In genomic region chr3:196711838-196712513, GRCh38 we compare ENCODE assay signal across 8 cellular contexts. TPM values are rescaled to one million over a fixed set of nuclear protein-coding genes. Genes with fewer than 3 reads are reported as not detected.
DNase-seq lines count a peak whose midpoint lies in the region; ATAC-seq, FAIRE-seq and TF ChIP-seq lines count a peak whose summit lies in the region.

Gene CEP19, minus strand, starts transcription at chr3:196712250. Its CDS starts 3,593 bp downstream, at chr3:196708657.
Gene PIGX, plus strand, starts transcription at chr3:196712377.

- no peaks in the 10 kb centered on the region for H3K4me1 ChIP-seq in Caco-2

- no peak for TF ChIP-seq CTCF in Caco-2 (IDR thresholded peaks at IDR 0.05; ENCODE audit: insufficient read depth in 1 of 2, low read depth in 1 of 2, low read length in 1 of 2, severe bottlenecking in 1 of 2, unreplicated experiment in 1 of 2)
- no peak for TF ChIP-seq CTCF in endothelial cell (IDR thresholded peaks at IDR 0.05; ENCODE audit: unreplicated experiment)

- ATAC-seq in GM21367 (IDR thresholded peaks at IDR 0.05; ENCODE audit: unreplicated experiment), result peak; percentile 57

- POLR2A ChIA-PET in Caco-2 (lab: Charles Lee), result interaction anchor here (1.2 to 1.3 kb wide), 2 partner anchors 28 to 156 kb away, joined by 6 to 12 read pairs; partner anchors contain the start of genes PAK2 and SENP5

- peak within 1 kb of the TSS; percentile 90 for H3K4me3 ChIP-seq in Caco-2 (ENCODE audit: low read depth, low read length)

- H3K27ac Mint-ChIP-seq in Caco-2 (ENCODE audit: unreplicated experiment), result peak within 1 kb of the TSS; percentile 90
- peak within 1 kb of the TSS; percentile 90 for H3K27ac Mint-ChIP-seq in endothelial cell (ENCODE audit: unreplicated experiment)

- CTCF ChIA-PET in Caco-2 (lab: Charles Lee), result interaction anchor here (0.5 to 1.2 kb wide), 2 partner anchors 78 to 102 kb away, joined by 4 to 6 read pairs; no protein-coding TSS in a partner anchor

- no peaks in the 10 kb centered on the region for H3K4me1 Mint-ChIP-seq in Caco-2 (ENCODE audit: low read depth, unreplicated experiment)
- H3K4me1 Mint-ChIP-seq in endothelial cell (ENCODE audit: unreplicated experiment), result peaks cover 30% of the 10 kb centered on the region

- H3K27me3 ChIP-seq in Caco-2 (replicated peaks; ENCODE audit: control insufficient read depth, insufficient read depth, low read length), result no peaks in the 10 kb centered on the region

- DNase-seq in Caco-2 (peak; percentile 76 to 89), HTR-8/SVneo (ENCODE audit: insufficient read length, low spot score) (peak; percentile 91), NOMO-1 (lab: John Stamatoyannopoulos, UW; ENCODE audit: unreplicated experiment in 2 of 2) (peak; percentile 88 to 92), endothelial cell (ENCODE audit: low spot score) (peak; percentile 82), middle frontal gyrus (ENCODE audit: extremely low spot score, low spot score) (peak; percentile 87)
- DNase-seq in activated CD8-positive, alpha-beta memory T cell treated with anti-CD3 and anti-CD28 coated beads, Interleukin-2, amount 50 U/mL, for 24 hours (ENCODE audit: extremely low read depth), result peak; percentile 69
- DNase-seq in stimulated activated CD8-positive, alpha-beta memory T cell treated with anti-CD3 and anti-CD28 coated beads, Interleukin-2, amount 100 ng/mL, for 1 hour (ENCODE audit: low read depth in 2 of 2), result peak; percentile 73 to 78

- peak; percentile 60 for FAIRE-seq in HTR-8/SVneo (lab: Jason Lieb, UNC)

- H3K4me3 Mint-ChIP-seq in Caco-2 (ENCODE audit: unreplicated experiment) (peak within 1 kb of the TSS; percentile 87), endothelial cell (ENCODE audit: unreplicated experiment) (peak within 1 kb of the TSS; percentile 94)

- H3K27me3 Mint-ChIP-seq in Caco-2 (ENCODE audit: insufficient read depth, unreplicated experiment) (no peaks in the 10 kb centered on the region), endothelial cell (ENCODE audit: unreplicated experiment) (peaks cover 3% of the 10 kb centered on the region)

- H3K9me3 Mint-ChIP-seq in Caco-2 (ENCODE audit: unreplicated experiment) (no peaks in the 10 kb centered on the region), endothelial cell (ENCODE audit: unreplicated experiment) (no peaks in the 10 kb centered on the region)

- no peaks in the 10 kb centered on the region for H3K9me3 ChIP-seq in Caco-2

- H3K36me3 Mint-ChIP-seq in Caco-2 (ENCODE audit: insufficient read depth, unreplicated experiment), result no peaks in the 10 kb centered on the region
- peaks cover 4% of the 10 kb centered on the region for H3K36me3 Mint-ChIP-seq in endothelial cell (ENCODE audit: low read depth, unreplicated experiment)

- BruUV-seq in Caco-2 (replicated peaks; lab: Mats Ljungman, UMichigan), result no TSS peak

- intact Hi-C loops in Caco-2 (cut with micrococcal nuclease; ENCODE audit: unreplicated experiment), result loop anchor here (1.0 kb wide), 1 partner anchor 27 kb away; the partner anchor contains the start of gene PAK2

- no peaks in the 10 kb centered on the region for H3K36me3 ChIP-seq in Caco-2 (ENCODE audit: control insufficient read depth, insufficient read depth, low read length)

RNA-seq across cellular contexts. Expression of gene CEP19, which starts in this region (rescaled TPM):
- total RNA-seq in Caco-2 (2022), result 1.6 and 1.7 TPM in 2 replicates
- 6.0 TPM for total RNA-seq in endothelial cell (ENCODE audit: unreplicated experiment)

RNA-seq across cellular contexts. Expression of gene PIGX, which starts in this region (rescaled TPM):
- total RNA-seq in Caco-2 (2022), result 24.6 and 31.1 TPM in 2 replicates
- 35.7 TPM for total RNA-seq in endothelial cell (ENCODE audit: unreplicated experiment)

Comparison
In these comparisons a context has a peak if more than half of its experiments do, and no peak if none do; other contexts are left out.
1. Peak in every context shown above with its lines: DNase-seq, ATAC-seq and H3K4me3 ChIP-seq.